Comparison of ENCODE assay signal across 36 cellular contexts in the genomic region with DNA sequence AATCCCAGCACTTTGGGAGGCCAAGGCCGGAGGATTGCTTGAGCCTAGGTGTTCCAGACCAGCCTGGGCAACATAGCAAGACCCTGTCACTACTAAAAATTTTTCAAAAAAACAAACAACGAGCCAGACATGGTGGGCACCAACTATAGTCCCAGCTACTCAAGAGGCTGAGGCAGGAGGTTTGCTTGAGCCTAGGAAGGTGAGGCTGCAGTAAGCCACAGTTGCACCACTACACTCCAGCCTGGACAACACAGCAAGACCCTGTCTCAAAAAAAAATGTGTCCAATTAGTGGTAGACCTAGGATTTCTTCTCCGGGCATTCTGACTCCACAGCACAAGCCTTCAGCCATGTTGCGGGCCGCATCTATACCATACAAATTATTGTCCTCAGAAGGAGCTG. TPM values are rescaled to one million over a fixed set of nuclear protein-coding genes. Genes with fewer than 3 reads are reported as not detected.
"Had no signal": no experiment of that assay in that cellular context is flagged by ENCODE, and none has a peak within 500 bp of the region (broad histone marks: within the 10 kb centered on the region; RNA-seq: fewer than 3 reads in every experiment).

No MANE protein-coding gene starts in this region.

- H3K4me3 Mint-ChIP-seq: activated CD4-positive, alpha-beta memory T cell treated with anti-CD3 and anti-CD28 coated beads, Interleukin-2, amount 10 ng/mL, durations not matched to agents 7 days and 5 days; activated CD4-positive, alpha-beta T cell treated with anti-CD3 and anti-CD28 coated beads, Interleukin-2, amount 10 ng/mL, durations not matched to agents 24 days and 14 days; activated naive CD4-positive, alpha-beta T cell treated with anti-CD3 and anti-CD28 coated beads, Interleukin-2, amount 10 ng/mL, durations not matched to agents 7 days and 5 days; activated naive CD8-positive, alpha-beta T cell treated with anti-CD3 and anti-CD28 coated beads, Interleukin-2, amount 10 ng/mL, durations not matched to agents 7 days and 5 days; activated T-cell treated with anti-CD3 and anti-CD28 coated beads, Interleukin-2, amount 50 U/mL, for 24 hours; immature natural killer cell; naive thymus-derived CD8-positive, alpha-beta T cell; stimulated activated memory B cell treated with anti-CD40 and anti-IgM and Interleukin-4, amounts not matched to agents 10 μg/mL and 1 μg/mL and 100 μg/mL, for 72 hours; stimulated activated naive CD8-positive, alpha-beta T cell treated with anti-CD3 and anti-CD28 coated beads, Interleukin-15, amount 100 ng/mL, for 72 hours; T-helper 17 cell had no signal

- H3K4me3 ChIP-seq: gastrocnemius medialis, lower lobe of right lung, pancreas, prostate gland, sigmoid colon, suprapubic skin, transverse colon had no signal

- H3K9me3 Mint-ChIP-seq: activated CD4-positive, alpha-beta memory T cell treated with anti-CD3 and anti-CD28 coated beads, Interleukin-2, amount 10 ng/mL, durations not matched to agents 7 days and 5 days; activated CD4-positive, alpha-beta T cell treated with anti-CD3 and anti-CD28 coated beads, Interleukin-2, amount 10 ng/mL, durations not matched to agents 24 days and 14 days; activated naive CD4-positive, alpha-beta T cell treated with anti-CD3 and anti-CD28 coated beads, Interleukin-2, amount 10 ng/mL, durations not matched to agents 7 days and 5 days; activated naive CD8-positive, alpha-beta T cell treated with anti-CD3 and anti-CD28 coated beads, Interleukin-2, amount 10 ng/mL, durations not matched to agents 7 days and 5 days; activated T-cell treated with anti-CD3 and anti-CD28 coated beads, Interleukin-2, amount 50 U/mL, for 24 hours; immature natural killer cell; naive thymus-derived CD8-positive, alpha-beta T cell; neural crest cell; stimulated activated memory B cell treated with anti-CD40 and anti-IgM and Interleukin-4, amounts not matched to agents 10 μg/mL and 1 μg/mL and 100 μg/mL, for 72 hours had no signal

- H3K36me3 ChIP-seq: gastrocnemius medialis, lower lobe of right lung, pancreas, prostate gland, sigmoid colon, suprapubic skin, transverse colon, WERI-Rb-1 had no signal

- H3K27me3 ChIP-seq: gastrocnemius medialis, pancreas, sigmoid colon, suprapubic skin had no signal

- H3K27ac ChIP-seq: lower lobe of right lung, pancreas, prostate gland, suprapubic skin, WERI-Rb-1 had no signal

- DNase-seq: activated CD4-positive, alpha-beta memory T cell treated with anti-CD3 and anti-CD28 coated beads, Interleukin-2, amount 10 ng/mL, durations not matched to agents 7 days and 5 days; activated CD4-positive, alpha-beta T cell treated with anti-CD3 and anti-CD28 coated beads, Interleukin-2, amount 10 ng/mL, durations not matched to agents 24 days and 14 days; activated CD4-positive, CD25-positive, alpha-beta regulatory T cell treated with anti-CD3 and anti-CD28 coated beads, Interleukin-2, amount 50 U/mL, for 72 hours; activated CD8-positive, alpha-beta memory T cell treated with anti-CD3 and anti-CD28 coated beads, Interleukin-2, amount 50 U/mL, for 48 hours; activated gamma-delta T cell; activated naive CD4-positive, alpha-beta T cell treated with anti-CD3 and anti-CD28 coated beads, Interleukin-2, amount 10 ng/mL, durations not matched to agents 7 days and 5 days; activated naive CD8-positive, alpha-beta T cell treated with anti-CD3 and anti-CD28 coated beads, Interleukin-2, amount 10 ng/mL, durations not matched to agents 7 days and 5 days; activated T-cell treated with anti-CD3 and anti-CD28 coated beads, Interleukin-2, amount 50 U/mL, for 24 hours; central memory CD4-positive, alpha-beta T cell; effector memory CD4-positive, alpha-beta T cell; gastrocnemius medialis; immature natural killer cell; kidney; lower lobe of right lung; mesenchymal stem cell; naive thymus-derived CD8-positive, alpha-beta T cell; pancreas; retina; sigmoid colon; small intestine; stimulated activated CD4-positive, alpha-beta T cell treated with anti-CD3 and anti-CD28 coated beads, Interleukin-1b, Interleukin-23, amount 100 ng/mL, for 48 hours; stimulated activated CD4-positive, alpha-beta T cell treated with anti-CD3 and anti-CD28 coated beads, Interleukin-4, amount 100 ng/mL, for 4 hours; stimulated activated CD8-positive, alpha-beta memory T cell treated with anti-CD3 and anti-CD28 coated beads, Interleukin-4, amount 100 ng/mL, for 48 hours; stimulated activated naive CD8-positive, alpha-beta T cell treated with anti-CD3 and anti-CD28 coated beads, Interleukin-15, amount 100 ng/mL, for 72 hours; T-helper 17 cell; T1000; transverse colon had no signal

- ATAC-seq: gastrocnemius medialis; lower lobe of right lung; naive thymus-derived CD8-positive, alpha-beta T cell; pancreas; stimulated activated memory B cell treated with anti-CD40 and anti-IgM and Interleukin-4, amounts not matched to agents 10 μg/mL and 1 μg/mL and 100 μg/mL, for 72 hours; stimulated activated naive CD8-positive, alpha-beta T cell treated with anti-CD3 and anti-CD28 coated beads, Interleukin-15, amount 100 ng/mL, for 72 hours; T-helper 17 cell had no signal

- H3K27me3 Mint-ChIP-seq: activated T-cell treated with anti-CD3 and anti-CD28 coated beads, Interleukin-2, amount 50 U/mL, for 24 hours; stimulated activated naive CD8-positive, alpha-beta T cell treated with anti-CD3 and anti-CD28 coated beads, Interleukin-15, amount 100 ng/mL, for 72 hours had no signal

- H3K27ac Mint-ChIP-seq: activated CD4-positive, alpha-beta memory T cell treated with anti-CD3 and anti-CD28 coated beads, Interleukin-2, amount 10 ng/mL, durations not matched to agents 7 days and 5 days; activated CD4-positive, alpha-beta T cell treated with anti-CD3 and anti-CD28 coated beads, Interleukin-2, amount 10 ng/mL, durations not matched to agents 24 days and 14 days; activated naive CD4-positive, alpha-beta T cell treated with anti-CD3 and anti-CD28 coated beads, Interleukin-2, amount 10 ng/mL, durations not matched to agents 7 days and 5 days; activated naive CD8-positive, alpha-beta T cell treated with anti-CD3 and anti-CD28 coated beads, Interleukin-2, amount 10 ng/mL, durations not matched to agents 7 days and 5 days; activated T-cell treated with anti-CD3 and anti-CD28 coated beads, Interleukin-2, amount 50 U/mL, for 24 hours; immature natural killer cell; stimulated activated naive CD8-positive, alpha-beta T cell treated with anti-CD3 and anti-CD28 coated beads, Interleukin-15, amount 100 ng/mL, for 72 hours; T-helper 17 cell had no signal

- H3K9me3 ChIP-seq: gastrocnemius medialis, lower lobe of right lung, pancreas, prostate gland, sigmoid colon, suprapubic skin, transverse colon had no signal

- FAIRE-seq: astrocyte, colon, kidney, pancreas, small intestine had no signal

- H3K36me3 Mint-ChIP-seq: activated naive CD4-positive, alpha-beta T cell treated with anti-CD3 and anti-CD28 coated beads, Interleukin-2, amount 10 ng/mL, durations not matched to agents 7 days and 5 days; activated naive CD8-positive, alpha-beta T cell treated with anti-CD3 and anti-CD28 coated beads, Interleukin-2, amount 10 ng/mL, durations not matched to agents 7 days and 5 days; immature natural killer cell; naive thymus-derived CD8-positive, alpha-beta T cell; stimulated activated memory B cell treated with anti-CD40 and anti-IgM and Interleukin-4, amounts not matched to agents 10 μg/mL and 1 μg/mL and 100 μg/mL, for 72 hours had no signal

RNA-seq across cellular contexts. Expression of gene ATP1A2, which starts 10.4 kb away (rescaled TPM):
- total RNA-seq: activated CD4-positive, alpha-beta memory T cell treated with anti-CD3 and anti-CD28 coated beads, Interleukin-2, amount 10 ng/mL, durations not matched to agents 7 days and 5 days; activated CD4-positive, alpha-beta T cell treated with anti-CD3 and anti-CD28 coated beads, Interleukin-2, amount 10 ng/mL, durations not matched to agents 24 days and 14 days; activated naive CD8-positive, alpha-beta T cell treated with anti-CD3 and anti-CD28 coated beads, Interleukin-2, amount 10 ng/mL, durations not matched to agents 7 days and 5 days; dermis microvascular lymphatic vessel endothelial cell; epithelial cell of proximal tubule; naive thymus-derived CD8-positive, alpha-beta T cell; T-helper 17 cell had no signal
- polyA plus RNA-seq: immature natural killer cell; naive thymus-derived CD8-positive, alpha-beta T cell had no signal

RNA-seq across cellular contexts. Expression of gene KCNJ9, which starts 23.8 kb away (rescaled TPM):
- total RNA-seq: activated CD4-positive, alpha-beta memory T cell treated with anti-CD3 and anti-CD28 coated beads, Interleukin-2, amount 10 ng/mL, durations not matched to agents 7 days and 5 days; activated CD4-positive, alpha-beta T cell treated with anti-CD3 and anti-CD28 coated beads, Interleukin-2, amount 10 ng/mL, durations not matched to agents 24 days and 14 days; activated naive CD8-positive, alpha-beta T cell treated with anti-CD3 and anti-CD28 coated beads, Interleukin-2, amount 10 ng/mL, durations not matched to agents 7 days and 5 days; astrocyte; dermis microvascular lymphatic vessel endothelial cell; epithelial cell of proximal tubule; gastrocnemius medialis; kidney; lower lobe of right lung; naive thymus-derived CD8-positive, alpha-beta T cell; pancreas; T-helper 17 cell had no signal
- polyA plus RNA-seq: immature natural killer cell had no signal

RNA-seq across cellular contexts. Expression of gene KCNJ10, which starts 35.2 kb away (rescaled TPM):
- total RNA-seq: activated CD4-positive, alpha-beta memory T cell treated with anti-CD3 and anti-CD28 coated beads, Interleukin-2, amount 10 ng/mL, durations not matched to agents 7 days and 5 days; activated CD4-positive, alpha-beta T cell treated with anti-CD3 and anti-CD28 coated beads, Interleukin-2, amount 10 ng/mL, durations not matched to agents 24 days and 14 days; activated naive CD8-positive, alpha-beta T cell treated with anti-CD3 and anti-CD28 coated beads, Interleukin-2, amount 10 ng/mL, durations not matched to agents 7 days and 5 days; dermis microvascular lymphatic vessel endothelial cell; epithelial cell of proximal tubule; gastrocnemius medialis; naive thymus-derived CD8-positive, alpha-beta T cell; prostate gland; suprapubic skin; T-helper 17 cell; transverse colon had no signal
- polyA plus RNA-seq: immature natural killer cell had no signal

RNA-seq across cellular contexts. Expression of gene ATP1A4, which starts 46.2 kb away (rescaled TPM):
- total RNA-seq: activated CD4-positive, alpha-beta T cell treated with anti-CD3 and anti-CD28 coated beads, Interleukin-2, amount 10 ng/mL, durations not matched to agents 24 days and 14 days; activated naive CD8-positive, alpha-beta T cell treated with anti-CD3 and anti-CD28 coated beads, Interleukin-2, amount 10 ng/mL, durations not matched to agents 7 days and 5 days; astrocyte; dermis microvascular lymphatic vessel endothelial cell; epithelial cell of proximal tubule; naive thymus-derived CD8-positive, alpha-beta T cell; pancreas; suprapubic skin had no signal
- polyA plus RNA-seq: immature natural killer cell; naive thymus-derived CD8-positive, alpha-beta T cell; pancreas had no signal
